In genomic region chr17:30363715-30364202, GRCh38 we compare ENCODE assay signal across 1 cellular context.
A peak's percentile ranks its signal among the peaks of the same experiment; 100 is the strongest.
TF ChIP-seq lines count a peak whose summit lies in the region.

No MANE protein-coding gene starts in this region.

TF ChIP-seq in HepG2, 621 proteins besides CTCF, POLR2A, EP300 and RAD21 (continued from another document):
- peak; percentile 64; the same call in 1 of the 2 replicates for TF ChIP-seq CEBPB (IDR thresholded peaks at IDR 0.05; ENCODE audit: borderline replicate concordance, low read depth, low read length)
- TF ChIP-seq ZNF460 (CRISPR knock-in tag; IDR thresholded peaks at IDR 0.05; ENCODE audit: borderline replicate concordance): no peak
- peak; percentile 49; the same call in 1 of the 2 replicates for TF ChIP-seq ETV5 (CRISPR knock-in tag; IDR thresholded peaks at IDR 0.05; ENCODE audit: borderline replicate concordance)
